In genomic region chr19:21396121-21396520, GRCh38 we compare ENCODE assay signal across 13 cellular contexts. TPM values are rescaled to one million over a fixed set of nuclear protein-coding genes. Genes with fewer than 3 reads are reported as not detected.
DNase-seq lines count a peak whose midpoint lies in the region; ATAC-seq lines count a peak whose summit lies in the region.
"Had no signal": no experiment of that assay in that cellular context is flagged by ENCODE, and none has a peak within 500 bp of the region (broad histone marks: within the 10 kb centered on the region; RNA-seq: fewer than 3 reads in every experiment).

No MANE protein-coding gene starts in this region.

- no peaks in the 10 kb centered on the region for H3K9me2 ChIP-seq in GM23248 (ENCODE audit: insufficient read depth)

- peaks cover 15% of the 10 kb centered on the region for H3K36me3 ChIP-seq in GM23248 (ENCODE audit: low read depth)
- peaks cover 0 to 30% of the 10 kb centered on the region in 2 donors for H3K36me3 ChIP-seq in neuronal stem cell (replicated peaks in 1 of 2; ENCODE audit: control insufficient read depth in 2 of 2, insufficient read depth in 2 of 2, low read length in 2 of 2)
- H3K36me3 ChIP-seq: SJSA1 had no signal

- H3K27ac ChIP-seq in GM23248: no peak overlapping the region
- no peak overlapping the region for H3K27ac ChIP-seq in neuronal stem cell (replicated peaks; ENCODE audit: low read length)
- H3K27ac ChIP-seq: SJSA1 had no signal

- ATAC-seq in T-helper 17 cell (no peak), sciatic nerve (no peak), HG03159 (IDR thresholded peaks at IDR 0.05; ENCODE audit: unreplicated experiment) (no peak)

- no peak overlapping the region for H2BK120ac ChIP-seq in neuronal stem cell (ENCODE audit: low read depth, low read length)

- H3K27me3 Mint-ChIP-seq in T-helper 2 cell treated with Interferon-gamma antibody and Interleukin-4, amounts not matched to agents 5 μg/mL and 100 μg/mL, for 36 hours (ENCODE audit: low read depth): no peaks in the 10 kb centered on the region
- H3K27me3 Mint-ChIP-seq in T-helper 17 cell: no peaks in the 10 kb centered on the region
- H3K27me3 Mint-ChIP-seq: central memory CD8-positive, alpha-beta T cell; stimulated activated naive CD8-positive, alpha-beta T cell treated with anti-CD3 and anti-CD28 coated beads, Interleukin-15, Interleukin-2, amounts not matched to agents 100 ng/mL and 50 ng/mL, for 24 hours had no signal

- no peaks in the 10 kb centered on the region for H4K20me1 ChIP-seq in GM23248 (ENCODE audit: insufficient read depth)

- no peak overlapping the region for H3K14ac ChIP-seq in neuronal stem cell (ENCODE audit: low read length)

- H3K4me3 Mint-ChIP-seq in T-helper 2 cell treated with Interferon-gamma antibody and Interleukin-4, amounts not matched to agents 5 μg/mL and 100 μg/mL, for 36 hours: peak overlapping the region; percentile 12
- H3K4me3 Mint-ChIP-seq in T-helper 17 cell: peak overlapping the region; percentile 58

- no peak overlapping the region for H3K18ac ChIP-seq in neuronal stem cell (ENCODE audit: low read length)

- no peak overlapping the region for H4K8ac ChIP-seq in neuronal stem cell (ENCODE audit: low read depth, low read length)

- no peak overlapping the region for H2AK5ac ChIP-seq in neuronal stem cell (ENCODE audit: low read depth, low read length)

- peaks cover 10% of the 10 kb centered on the region for H3K4me1 Mint-ChIP-seq in T-helper 2 cell treated with Interferon-gamma antibody and Interleukin-4, amounts not matched to agents 5 μg/mL and 100 μg/mL, for 36 hours (ENCODE audit: low read depth)
- H3K4me1 Mint-ChIP-seq in T-helper 17 cell: peaks cover 13% of the 10 kb centered on the region

- H3K23ac ChIP-seq in neuronal stem cell (ENCODE audit: low read depth, low read length, poor library complexity): no peak overlapping the region

- H3F3A ChIP-seq in GM23248 (ENCODE audit: insufficient read depth): peaks cover 10% of the 10 kb centered on the region

- H2AFZ ChIP-seq in GM23248: peak overlapping the region; percentile 96
- H2AFZ ChIP-seq in neuronal stem cell (ENCODE audit: low read length): peak overlapping the region; percentile 49

- WGBS in GM23248 (ENCODE audit: low coverage in 1 of 2, low lambda C conversion rate in 2 of 2, missing lambda C conversion rate in 2 of 2), 2 experiments: 79 to 82% methylated on average over 10 of the region's 10 CpGs
- WGBS in neuronal stem cell (ENCODE audit: extremely low coverage in 2 of 2, insufficient read length in 2 of 2, insufficient replicate concordance in 1 of 2), 2 donors: no CpG with 5 or more reads among the region's 10 CpGs

- peaks cover 39% of the 10 kb centered on the region for H3K79me2 ChIP-seq in GM23248 (ENCODE audit: insufficient read depth)

- 0 out of 2 replicates have a peak overlapping the region, but pooled peaks have one; percentile 95 for H3K4me3 ChIP-seq in GM23248
- no peak overlapping the region for H3K4me3 ChIP-seq in neuronal stem cell (ENCODE audit: low read length in 2 of 2)

- H3K9me3 ChIP-seq in GM23248 (ENCODE audit: low read depth) (no peaks in the 10 kb centered on the region), T-helper 17 cell (ENCODE audit: control insufficient read depth, low read length, poor library complexity, severe bottlenecking) (no peaks in the 10 kb centered on the region), neuronal stem cell (replicated peaks in 1 of 2; ENCODE audit: control insufficient read depth in 2 of 2, insufficient read depth in 1 of 2, low read depth in 1 of 2, low read length in 2 of 2) (peaks cover 4 to 43% of the 10 kb centered on the region in 2 donors)

- DNase-seq in T-helper 2 cell treated with Interferon-gamma antibody and Interleukin-4, amounts not matched to agents 5 μg/mL and 100 μg/mL, for 36 hours (ENCODE audit: low spot score): no peak
- DNase-seq in T-helper 2 cell: no peak
- no peak for DNase-seq in GM23248
- DNase-seq in T-helper 17 cell: no peak
- DNase-seq in neuronal stem cell (ENCODE audit: low spot score): no peak
- no peak for DNase-seq in sciatic nerve (ENCODE audit: low spot score)
- DNase-seq in NCI-H226: no peak

- no peak overlapping the region for H3K4ac ChIP-seq in neuronal stem cell (ENCODE audit: low read length)

- H3K4me1 ChIP-seq in GM23248 (ENCODE audit: insufficient read depth) (peaks cover 18% of the 10 kb centered on the region), neuronal stem cell (ENCODE audit: control insufficient read depth in 2 of 2, insufficient read depth in 1 of 2, low read depth in 1 of 2, low read length in 2 of 2) (no peaks in the 10 kb centered on the region)
- H3K4me1 ChIP-seq: SJSA1 had no signal

- H3K36me3 Mint-ChIP-seq in T-helper 2 cell treated with Interferon-gamma antibody and Interleukin-4, amounts not matched to agents 5 μg/mL and 100 μg/mL, for 36 hours (ENCODE audit: low read depth): peaks cover 41% of the 10 kb centered on the region
- peaks cover 3% of the 10 kb centered on the region for H3K36me3 Mint-ChIP-seq in T-helper 17 cell (ENCODE audit: low read depth)

- H3K79me1 ChIP-seq in neuronal stem cell (ENCODE audit: low read depth, low read length): no peaks in the 10 kb centered on the region

- H3K9ac ChIP-seq in GM23248: no peak overlapping the region
- no peak overlapping the region for H3K9ac ChIP-seq in neuronal stem cell (ENCODE audit: low read depth, low read length, poor library complexity)

- no peak overlapping the region for H2BK5ac ChIP-seq in neuronal stem cell (ENCODE audit: low read length)

- in situ Hi-C loops in GM23248 (cut with MboI): no loop called here

- no peak overlapping the region for H2BK12ac ChIP-seq in neuronal stem cell (ENCODE audit: low read length)

- H3K27ac Mint-ChIP-seq in T-helper 2 cell treated with Interferon-gamma antibody and Interleukin-4, amounts not matched to agents 5 μg/mL and 100 μg/mL, for 36 hours: no peak overlapping the region
- H3K27ac Mint-ChIP-seq in T-helper 17 cell: peak overlapping the region; percentile 95

- H3K4me2 ChIP-seq in GM23248 (ENCODE audit: unreplicated experiment) (no peak overlapping the region), neuronal stem cell (ENCODE audit: insufficient read depth, low read length, poor library complexity, severe bottlenecking) (no peak overlapping the region)

- no peak overlapping the region for H4K91ac ChIP-seq in neuronal stem cell (ENCODE audit: low read depth, low read length, poor library complexity)

- peaks cover 60% of the 10 kb centered on the region for H3K9me3 Mint-ChIP-seq in T-helper 2 cell treated with Interferon-gamma antibody and Interleukin-4, amounts not matched to agents 5 μg/mL and 100 μg/mL, for 36 hours

- no peaks in the 10 kb centered on the region for H3K27me3 ChIP-seq in GM23248 (replicated peaks; ENCODE audit: insufficient read depth)
- no peaks in the 10 kb centered on the region for H3K27me3 ChIP-seq in neuronal stem cell (ENCODE audit: control insufficient read depth in 3 of 3, insufficient read depth in 3 of 3, low read depth in 1 of 3, low read length in 3 of 3)
- H3K27me3 ChIP-seq: left lung, SJSA1, upper lobe of left lung had no signal

- no peak overlapping the region for H2BK15ac ChIP-seq in neuronal stem cell (ENCODE audit: low read length)

- intact Hi-C loops in sciatic nerve (cut with DNase I): no loop called here

RNA-seq across cellular contexts. Expression of gene ZNF493, which starts 0.8 kb away (rescaled TPM):
- 7.6 and 8.3 TPM in 2 replicates for total RNA-seq in GM23248 (2014; rRNA removed; shearing (Covaris generic))
- polyA plus RNA-seq in GM23248 (2016; fragmentation: Nextera tagmentation; extraction: Ambion mirVana): 5.8 and 8.6 TPM in 2 replicates
- total RNA-seq in T-helper 17 cell (10 to 100 TPM; 25.6 to 33.9 TPM), sciatic nerve (37.9 TPM)
- 11.9 TPM for polyA plus RNA-seq in neuronal stem cell (2013, experiment 1 of 2)
- 12.7 TPM for polyA plus RNA-seq in neuronal stem cell (2013, experiment 2 of 2)

RNA-seq across cellular contexts. Expression of gene ZNF738, which starts 37.3 kb away (rescaled TPM):
- 6.7 and 10.6 TPM in 2 replicates for total RNA-seq in GM23248 (2014; rRNA removed; shearing (Covaris generic))
- polyA plus RNA-seq in GM23248 (2016; fragmentation: Nextera tagmentation; extraction: Ambion mirVana): 4.9 and 6.3 TPM in 2 replicates
- total RNA-seq in T-helper 17 cell (1 to 10 TPM; 7.5 to 7.9 TPM), sciatic nerve (5.3 TPM)
- polyA plus RNA-seq in neuronal stem cell (2013, experiment 1 of 2): 140 TPM
- 141 TPM for polyA plus RNA-seq in neuronal stem cell (2013, experiment 2 of 2)
